ENCODE assay signal across 7 cellular contexts in the genomic region with DNA sequence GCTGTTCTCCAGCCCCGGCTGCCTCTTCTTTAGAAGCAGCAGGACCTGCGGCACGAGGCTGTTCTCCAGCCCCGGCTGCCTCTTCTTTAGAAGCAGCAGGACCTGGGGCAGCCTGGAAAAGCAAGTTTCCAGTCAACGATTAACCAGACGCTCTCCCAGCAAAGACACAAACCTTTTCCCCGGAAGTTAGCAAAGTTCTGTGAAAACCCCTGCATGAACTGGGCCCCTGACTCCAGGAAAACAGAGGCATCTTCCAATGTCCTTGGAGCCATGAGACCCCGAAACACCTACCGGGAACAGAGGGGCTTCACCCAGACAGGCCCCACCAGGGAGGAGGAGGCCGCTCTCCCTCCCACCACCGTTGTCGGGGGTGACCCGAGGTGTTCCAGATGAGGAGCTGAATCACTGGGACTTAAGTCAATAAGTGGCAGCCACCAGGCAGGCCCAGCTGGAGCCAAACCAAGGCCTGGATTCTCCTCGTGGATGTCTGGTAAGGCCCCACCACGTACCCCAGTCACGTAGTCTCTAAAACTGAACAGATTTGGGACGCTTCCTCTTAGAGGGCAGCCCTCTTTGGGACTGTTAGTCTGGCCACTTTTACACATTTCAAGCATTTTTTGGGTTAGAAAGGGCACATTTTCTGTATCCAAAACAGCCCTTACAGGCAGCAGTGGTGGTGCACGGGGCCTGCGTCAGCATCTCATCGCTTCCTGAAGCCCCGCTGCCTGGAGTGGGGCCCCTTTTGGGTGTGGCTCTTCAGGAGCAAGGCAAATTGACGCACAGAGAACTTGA. TPM values are rescaled to one million over a fixed set of nuclear protein-coding genes. Genes with fewer than 3 reads are reported as not detected.
DNase-seq lines count a peak whose midpoint lies in the region; ATAC-seq, FAIRE-seq and TF ChIP-seq lines count a peak whose summit lies in the region.

A gene with protein sequence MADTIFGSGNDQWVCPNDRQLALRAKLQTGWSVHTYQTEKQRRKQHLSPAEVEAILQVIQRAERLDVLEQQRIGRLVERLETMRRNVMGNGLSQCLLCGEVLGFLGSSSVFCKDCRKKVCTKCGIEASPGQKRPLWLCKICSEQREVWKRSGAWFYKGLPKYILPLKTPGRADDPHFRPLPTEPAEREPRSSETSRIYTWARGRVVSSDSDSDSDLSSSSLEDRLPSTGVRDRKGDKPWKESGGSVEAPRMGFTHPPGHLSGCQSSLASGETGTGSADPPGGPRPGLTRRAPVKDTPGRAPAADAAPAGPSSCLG (minus strand): TSS at position 387 of the 792 bp plus-strand sequence. CDS start 25,264 bp downstream, outside the sequence.

- 26 to 63% (median 37%) methylated on average over 15 to 22 of the region's 22 CpGs for whole genome bisulfite sequencing in adrenal gland, 4 donors

- H3K4me3 ChIP-seq in adrenal gland, result peak within 1 kb of the TSS in 1 of 4 donors; percentile 27
- H3K4me3 ChIP-seq in keratinocyte (ENCODE audit: control insufficient read depth in 2 of 3, extremely low read depth in 1 of 3, insufficient read depth in 2 of 3, low read depth in 1 of 3, low read length in 3 of 3), result no peak within 1 kb of the TSS

- DNase-seq in LoVo (ENCODE audit: low spot score) (peak; percentile 66), adrenal gland (peak in 6 of 7 donors; percentile 70 to 92 (median 78)), keratinocyte (ENCODE audit: low read depth, low spot score) (no peak), stromal cell of bone marrow (ENCODE audit: low read depth) (peak; percentile 15), D721Med (ENCODE audit: insufficient read length, low spot score) (no peak), GM12891 (ENCODE audit: insufficient read length, low spot score) (no peak)

- H3K4me1 ChIP-seq in adrenal gland (replicated peaks in 1 of 2) (peaks cover 37 to 70% of the 10 kb centered on the region in 2 donors), keratinocyte (ENCODE audit: control insufficient read depth, extremely low read depth, insufficient read depth, low read length) (peaks cover 40% of the 10 kb centered on the region)

- intact Hi-C loops in adrenal gland (cut with DNase I), result no loop called here

- H3K27me3 ChIP-seq in adrenal gland, result no peaks in the 10 kb centered on the region
- H3K27me3 ChIP-seq in keratinocyte (ENCODE audit: control insufficient read depth, extremely low read depth, insufficient read depth, low read length), result no peaks in the 10 kb centered on the region

- H4K20me1 ChIP-seq in keratinocyte (ENCODE audit: control insufficient read depth, extremely low read depth, insufficient read depth, low read length), result no peaks in the 10 kb centered on the region

- H3K4me2 ChIP-seq in keratinocyte (ENCODE audit: control insufficient read depth, extremely low read depth, insufficient read depth, low read depth, low read length), result peak within 1 kb of the TSS; percentile 6

- peak within 1 kb of the TSS; percentile 61 to 93 (median 72) for H3K27ac ChIP-seq in adrenal gland
- no peak within 1 kb of the TSS for H3K27ac ChIP-seq in keratinocyte (ENCODE audit: control insufficient read depth, insufficient read depth, low read length)

- H2AFZ ChIP-seq in keratinocyte (ENCODE audit: control insufficient read depth, low read length), result peak within 1 kb of the TSS; percentile 29

- dilution Hi-C loops in keratinocyte (cut with MboI; ENCODE audit: extremely low pct_ligation_motif_present, low sequenced_read_pairs), result no loop called here

- H3K36me3 ChIP-seq in adrenal gland (replicated peaks in 1 of 2) (no peaks in the 10 kb centered on the region), keratinocyte (ENCODE audit: control insufficient read depth in 2 of 2, extremely low read depth in 1 of 2, insufficient read depth in 2 of 2, low read length in 2 of 2) (no peaks in the 10 kb centered on the region)

- no peaks in the 10 kb centered on the region for H3K79me2 ChIP-seq in keratinocyte (ENCODE audit: control insufficient read depth, insufficient read depth, low read length)

- ATAC-seq in HG03439 (IDR thresholded peaks at IDR 0.05; ENCODE audit: unreplicated experiment), result no peak

- H3K9me1 ChIP-seq in keratinocyte (ENCODE audit: control insufficient read depth, extremely low read depth, insufficient read depth, low read length), result peaks cover 2% of the 10 kb centered on the region

- no peak within 1 kb of the TSS for H3K9ac ChIP-seq in keratinocyte (ENCODE audit: control insufficient read depth, extremely low read depth, insufficient read depth, low read length)

- no peak for TF ChIP-seq CTCF in adrenal gland (IDR thresholded peaks at IDR 0.05)
- TF ChIP-seq CTCF in keratinocyte (optimal IDR thresholded peaks at IDR 0.05 in 1 of 3, IDR thresholded peaks at IDR 0.05 in 1 of 3, conservative IDR thresholded peaks at IDR 0.05 in 1 of 3; ENCODE audit: extremely low read depth in 1 of 3, insufficient read depth in 2 of 3, low read length in 3 of 3), result no peak
- no peak for TF ChIP-seq CTCF in D721Med (IDR thresholded peaks at IDR 0.05; ENCODE audit: insufficient read depth, missing control alignments)

- TF ChIP-seq POLR2A in adrenal gland (IDR thresholded peaks at IDR 0.05) (peak in 1 of 2 donors; percentile 16), GM12891 (IDR thresholded peaks at IDR 0.05; ENCODE audit: low read depth, low read length) (no peak)

- FAIRE-seq in keratinocyte (lab: Jason Lieb, UNC), result no peak
- no peak for FAIRE-seq in D721Med (lab: Jason Lieb, UNC)
- FAIRE-seq in GM12891 (lab: Jason Lieb, UNC), result no peak

- H3K9me3 ChIP-seq in adrenal gland (replicated peaks in 1 of 3), result no peaks in the 10 kb centered on the region
- no peaks in the 10 kb centered on the region for H3K9me3 ChIP-seq in keratinocyte (ENCODE audit: control insufficient read depth, low read depth, low read length)

TF ChIP-seq in GM12891, 5 proteins besides CTCF, POLR2A, EP300 and RAD21:
- no peak for TF ChIP-seq TAF1 (IDR thresholded peaks at IDR 0.05; ENCODE audit: low read depth, low read length)
TF ChIP-seq in GM12891: peak in this region for 0.

RNA-seq across cellular contexts. Expression of the gene that starts here (rescaled TPM):
- 10 to 100 TPM; 23.5 to 79.2 (median 40.7) TPM for total RNA-seq in adrenal gland
- 10 to 100 TPM in 1 of 3 donors, 1 to 10 TPM in 2; 7.7 to 19.9 (median 9.3) TPM for polyA plus RNA-seq in adrenal gland
- 0.31 to 1.2 TPM (median 0.94 TPM) in 3 replicates for polyA plus RNA-seq in keratinocyte
- polyA plus RNA-seq in keratinocyte (2011; ENCODE audit: low read depth), result not detected
- polyA plus RNA-seq in keratinocyte (2011; cell fraction: cytosol; rRNA removed), result 0.22 and 0.70 TPM in 2 replicates
- polyA plus RNA-seq in keratinocyte (2011; cell fraction: nucleus; rRNA removed), result 0.69 and 0.77 TPM in 2 replicates
- polyA plus RNA-seq in keratinocyte (2012; ENCODE audit: low replicate concordance), result 0.24 and 0.64 TPM in 2 replicates
- 0.38 to 0.63 TPM in 2 of 3 replicates, not detected in the other for polyA minus RNA-seq in keratinocyte
- polyA minus RNA-seq in keratinocyte (2011; cell fraction: cytosol; rRNA and poly(A)+ RNA removed), result not detected
- polyA minus RNA-seq in keratinocyte (2011; cell fraction: nucleus; rRNA and poly(A)+ RNA removed), result 0.84 and 1.4 TPM in 2 replicates
- 0.30 TPM for polyA plus RNA-seq in GM12891 (2012; ENCODE audit: low read depth, missing spikeins)

Comparison
In these comparisons a context has a peak if more than half of its experiments do, and no peak if none do; other contexts are left out.
1. DNase-seq: peak in LoVo (single experiment), adrenal gland (6 of 7) and stromal cell of bone marrow (single experiment); none in keratinocyte (single experiment), D721Med (single experiment) and GM12891 (single experiment).